ENCODE assay signal across 8 cellular contexts in genomic region chr12:98515368-98516183, GRCh38. TPM values are rescaled to one million over a fixed set of nuclear protein-coding genes. Genes with fewer than 3 reads are reported as not detected.
DNase-seq lines count a peak whose midpoint lies in the region; ATAC-seq and TF ChIP-seq lines count a peak whose summit lies in the region.

Gene TMPO (plus strand): TSS chr12:98515590. CDS start chr12:98515868, 278 bp downstream.

- H3K9me3 Mint-ChIP-seq in IgD-negative memory B cell (peaks cover 0 to 2% (median 0%) of the 10 kb centered on the region in 3 donors), endothelial cell (ENCODE audit: unreplicated experiment) (no peaks in the 10 kb centered on the region)

- H3K4me1 Mint-ChIP-seq in IgD-negative memory B cell (peaks cover 27 to 61% (median 37%) of the 10 kb centered on the region in 3 donors), endothelial cell (ENCODE audit: unreplicated experiment) (peaks cover 28% of the 10 kb centered on the region)

- peak; percentile 87 for DNase-seq in DMS153 (lab: John Stamatoyannopoulos, UW)
- peak; percentile 97 for DNase-seq in OCI-M1 (lab: John Stamatoyannopoulos, UW)
- peak; percentile 94 for DNase-seq in activated T-cell treated with anti-CD3 and anti-CD28 coated beads for 1 hour (ENCODE audit: low read depth)
- peak; percentile 98 for DNase-seq in endothelial cell (ENCODE audit: low spot score)
- DNase-seq in middle frontal gyrus (ENCODE audit: extremely low spot score, low spot score): peak; percentile 89
- DNase-seq in stimulated activated CD8-positive, alpha-beta memory T cell treated with anti-CD3 and anti-CD28 coated beads, Interleukin-2, amount 100 ng/mL, for 1 hour (ENCODE audit: low read depth in 2 of 2): peak; percentile 87 to 88

- H3K36me3 Mint-ChIP-seq in IgD-negative memory B cell (no peaks in the 10 kb centered on the region), endothelial cell (ENCODE audit: low read depth, unreplicated experiment) (no peaks in the 10 kb centered on the region)

- ATAC-seq in GM21576 (IDR thresholded peaks at IDR 0.05; ENCODE audit: unreplicated experiment): peak; percentile 81

- TF ChIP-seq CTCF in endothelial cell (IDR thresholded peaks at IDR 0.05; ENCODE audit: unreplicated experiment): no peak

- peaks cover 1% of the 10 kb centered on the region for H3K27me3 Mint-ChIP-seq in IgD-negative memory B cell
- H3K27me3 Mint-ChIP-seq in endothelial cell (ENCODE audit: unreplicated experiment): peaks cover 8% of the 10 kb centered on the region

- H3K4me3 Mint-ChIP-seq in IgD-negative memory B cell (peak within 1 kb of the TSS; percentile 99 to 100 (median 99)), endothelial cell (ENCODE audit: unreplicated experiment) (peak within 1 kb of the TSS; percentile 98)

- H3K27ac Mint-ChIP-seq in IgD-negative memory B cell (peak within 1 kb of the TSS; percentile 97 to 98 (median 98)), endothelial cell (ENCODE audit: unreplicated experiment) (peak within 1 kb of the TSS; percentile 97)

RNA-seq across cellular contexts. Expression of gene TMPO, which starts in this region (rescaled TPM):
- 63.7 TPM for polyA plus RNA-seq in IgD-negative memory B cell
- total RNA-seq in endothelial cell (ENCODE audit: unreplicated experiment): 125 TPM

Comparison
In these comparisons a context has a peak if more than half of its experiments do, and no peak if none do; other contexts are left out.
1. Peak in every context shown above with its lines: DNase-seq and ATAC-seq.